In the genomic region with DNA sequence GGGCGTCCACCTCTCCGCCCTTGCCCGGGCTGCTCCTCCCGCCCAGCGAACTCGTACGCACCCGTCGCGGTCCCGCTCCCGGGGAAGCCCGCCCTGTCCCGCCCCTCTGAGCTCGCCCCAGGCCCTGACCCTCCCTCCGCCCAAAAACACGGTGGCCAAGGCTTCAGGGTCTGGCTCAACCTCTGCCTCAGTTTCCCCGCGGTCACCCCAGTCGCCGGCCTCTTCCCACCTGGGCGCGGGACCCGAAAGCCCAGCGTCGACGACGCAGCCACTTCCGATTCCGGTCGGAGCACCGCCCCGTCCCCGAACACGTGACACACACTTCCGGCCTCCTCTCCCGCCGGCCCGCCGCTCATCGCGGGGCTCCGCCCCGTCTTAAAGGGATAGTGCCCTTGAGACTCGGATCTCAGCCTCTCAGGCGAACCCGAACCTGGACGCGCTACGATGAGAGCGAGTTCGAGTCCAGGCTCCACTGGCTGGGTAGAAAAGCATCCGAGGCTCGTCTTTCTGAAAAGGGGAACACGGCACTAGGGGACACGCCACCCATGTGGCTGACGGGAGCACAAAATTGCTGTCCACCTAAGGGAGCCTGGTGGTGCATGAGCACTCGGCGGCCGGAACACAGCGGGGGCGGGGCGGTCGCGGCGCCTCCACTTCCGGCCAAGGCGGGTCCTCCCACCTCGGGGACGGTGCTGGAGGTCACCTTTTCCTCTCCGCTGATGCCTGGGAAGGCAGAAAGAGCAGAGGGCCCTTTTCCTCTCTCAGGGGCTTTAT, we compare ENCODE assay signal across 8 cellular contexts. TPM values are rescaled to one million over a fixed set of nuclear protein-coding genes. Genes with fewer than 3 reads are reported as not detected.
DNase-seq lines count a peak whose midpoint lies in the region; ATAC-seq and TF ChIP-seq lines count a peak whose summit lies in the region.

A gene (minus strand): TSS at position 282 of the 774 bp plus-strand sequence. CDS start 312 bp downstream, outside the sequence.

- peak within 1 kb of the TSS; percentile 86 for H3K9ac ChIP-seq in SK-N-MC (ENCODE audit: insufficient read length)

- peaks cover 8% of the 10 kb centered on the region for H3K27me3 ChIP-seq in gastroesophageal sphincter

- POLR2A ChIA-PET in HEK293T (lab: Yijun Ruan, JAX), result interaction anchor here (1.2 kb wide), 1 partner anchor 8 kb away, joined by 4 read pairs; no protein-coding TSS in a partner anchor

- ATAC-seq in gastroesophageal sphincter, result peak; percentile 97

- H3K27ac ChIP-seq in SK-N-MC (peak within 1 kb of the TSS; percentile 72), gastroesophageal sphincter (peak within 1 kb of the TSS in 3 of 4 donors; percentile 73 to 85 (median 77)), substantia nigra (ENCODE audit: low read depth, low read length, poor library complexity, severe bottlenecking) (peak within 1 kb of the TSS; percentile 61)

- intact Hi-C loops in activated naive CD4-positive, alpha-beta T cell treated with anti-CD3 and anti-CD28 coated beads for 36 hours (cut with micrococcal nuclease), result loop anchor here (1.0 to 5.0 kb wide), 5 partner anchors 11 to 126 kb away; a partner anchor contains a TSS

- H3K4me3 ChIP-seq in SK-N-MC (peak within 1 kb of the TSS; percentile 90), gastroesophageal sphincter (peak within 1 kb of the TSS; percentile 59 to 92)

- H3K9me3 ChIP-seq in SK-N-MC (ENCODE audit: low read depth, low read length) (no peaks in the 10 kb centered on the region), gastroesophageal sphincter (no peaks in the 10 kb centered on the region)

- no peak for TF ChIP-seq EP300 in gastroesophageal sphincter (IDR thresholded peaks at IDR 0.05)

- H3K36me3 ChIP-seq in SK-N-MC (ENCODE audit: insufficient read depth, low read length) (peaks cover 4% of the 10 kb centered on the region; the same call in 1 of the 2 replicates), gastroesophageal sphincter (peaks cover 0 to 34% of the 10 kb centered on the region in 2 donors)

- peak; percentile 65 to 76 for TF ChIP-seq POLR2A in gastroesophageal sphincter (IDR thresholded peaks at IDR 0.05)

- 0% methylated on average over 9 of the region's 71 CpGs; no CpG with 5 or more reads in 1 of the 2 donors for WGBS in gastroesophageal sphincter (ENCODE audit: low coverage in 1 of 2), 2 donors

- H3K9me3 Mint-ChIP-seq in activated naive CD4-positive, alpha-beta T cell treated with anti-CD3 and anti-CD28 coated beads for 36 hours, result no peaks in the 10 kb centered on the region

- DNase-seq in GDM1 (lab: John Stamatoyannopoulos, UW) (peak; percentile 86), HEK293T (ENCODE audit: extremely low spot score) (peak; percentile 95), NCI-H1048 (lab: John Stamatoyannopoulos, UW) (peak; percentile 71), SK-N-MC (ENCODE audit: low read depth, low spot score) (peak; percentile 53), non-pigmented ciliary epithelial cell (ENCODE audit: low read depth) (peak; percentile 55), substantia nigra (lab: John Stamatoyannopoulos, UW) (peak; percentile 57 to 95 (median 88))
- peak; percentile 96 for DNase-seq in activated naive CD4-positive, alpha-beta T cell treated with anti-CD3 and anti-CD28 coated beads for 36 hours

- CTCF ChIA-PET in HEK293T (lab: Yijun Ruan, JAX), result no interaction called here
- CTCF ChIA-PET in activated naive CD4-positive, alpha-beta T cell treated with anti-CD3 and anti-CD28 coated beads for 36 hours (lab: Charles Lee), result no interaction called here

- no peaks in the 10 kb centered on the region for H3K27me3 Mint-ChIP-seq in activated naive CD4-positive, alpha-beta T cell treated with anti-CD3 and anti-CD28 coated beads for 36 hours (ENCODE audit: low read depth)

- peak within 1 kb of the TSS; percentile 99 for H3K4me3 Mint-ChIP-seq in activated naive CD4-positive, alpha-beta T cell treated with anti-CD3 and anti-CD28 coated beads for 36 hours

- peak in 1 of 4 experiments; percentile 20 for TF ChIP-seq CTCF in gastroesophageal sphincter (IDR thresholded peaks at IDR 0.05)

- H3K27ac Mint-ChIP-seq in activated naive CD4-positive, alpha-beta T cell treated with anti-CD3 and anti-CD28 coated beads for 36 hours, result peak within 1 kb of the TSS; percentile 95

- H3K36me3 Mint-ChIP-seq in activated naive CD4-positive, alpha-beta T cell treated with anti-CD3 and anti-CD28 coated beads for 36 hours (ENCODE audit: low read depth), result peaks cover 3% of the 10 kb centered on the region

- H3K4me1 Mint-ChIP-seq in activated naive CD4-positive, alpha-beta T cell treated with anti-CD3 and anti-CD28 coated beads for 36 hours (ENCODE audit: low read depth), result peaks cover 15% of the 10 kb centered on the region

- peaks cover 0 to 39% (median 12%) of the 10 kb centered on the region in 3 donors for H3K4me1 ChIP-seq in gastroesophageal sphincter

TF ChIP-seq in HEK293T, 16 proteins besides CTCF, POLR2A, EP300 and RAD21:
- TF ChIP-seq LEF1 (IDR thresholded peaks at IDR 0.05; ENCODE audit: borderline replicate concordance) (no peak), CTBP1 (IDR thresholded peaks at IDR 0.05; ENCODE audit: borderline replicate concordance) (no peak), FOXK2 (IDR thresholded peaks at IDR 0.05) (no peak), TARDBP (IDR thresholded peaks at IDR 0.05) (no peak), FOXA1 (IDR thresholded peaks at IDR 0.05) (no peak), ARNT (IDR thresholded peaks at IDR 0.05) (no peak), ZNF384 (IDR thresholded peaks at IDR 0.05) (no peak), HDGF (IDR thresholded peaks at IDR 0.05; ENCODE audit: borderline replicate concordance) (0 out of 2 replicates have a peak, but pooled peaks have one; percentile 22), SP1 (IDR thresholded peaks at IDR 0.05) (no peak), NFRKB (IDR thresholded peaks at IDR 0.05) (no peak), SUZ12 (IDR thresholded peaks at IDR 0.05) (no peak), BHLHE40 (IDR thresholded peaks at IDR 0.05; ENCODE audit: borderline replicate concordance) (no peak), L3MBTL2 (conservative IDR thresholded peaks at IDR 0.05) (peak; percentile 99), FOXM1 (IDR thresholded peaks at IDR 0.05; ENCODE audit: borderline replicate concordance) (no peak), ELF4 (IDR thresholded peaks at IDR 0.05) (peak; percentile 57)
- TF ChIP-seq, protein P1, sequence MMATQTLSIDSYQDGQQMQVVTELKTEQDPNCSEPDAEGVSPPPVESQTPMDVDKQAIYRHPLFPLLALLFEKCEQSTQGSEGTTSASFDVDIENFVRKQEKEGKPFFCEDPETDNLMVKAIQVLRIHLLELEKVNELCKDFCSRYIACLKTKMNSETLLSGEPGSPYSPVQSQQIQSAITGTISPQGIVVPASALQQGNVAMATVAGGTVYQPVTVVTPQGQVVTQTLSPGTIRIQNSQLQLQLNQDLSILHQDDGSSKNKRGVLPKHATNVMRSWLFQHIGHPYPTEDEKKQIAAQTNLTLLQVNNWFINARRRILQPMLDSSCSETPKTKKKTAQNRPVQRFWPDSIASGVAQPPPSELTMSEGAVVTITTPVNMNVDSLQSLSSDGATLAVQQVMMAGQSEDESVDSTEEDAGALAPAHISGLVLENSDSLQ (IDR thresholded peaks at IDR 0.05), result peak; percentile 97

RNA-seq across cellular contexts. Expression of the gene that starts here (rescaled TPM):
- 10 to 100 TPM; 17.5 to 20.8 TPM for total RNA-seq in activated naive CD4-positive, alpha-beta T cell treated with anti-CD3 and anti-CD28 coated beads for 36 hours
- 10 to 100 TPM; 20.6 to 40.0 (median 28.2) TPM for total RNA-seq in gastroesophageal sphincter

Comparison
In these comparisons a context has a peak if more than half of its experiments do, and no peak if none do; other contexts are left out.
1. Peak in every context shown above with its lines: DNase-seq, ATAC-seq, H3K4me3 ChIP-seq and H3K27ac ChIP-seq.